In genomic region chr1:234458352-234459027, GRCh38 we compare ENCODE assay signal across 23 cellular contexts. TPM values are rescaled to one million over a fixed set of nuclear protein-coding genes. Genes with fewer than 3 reads are reported as not detected.
A peak's percentile ranks its signal among the peaks of the same experiment; 100 is the strongest.
DNase-seq lines count a peak whose midpoint lies in the region; ATAC-seq, FAIRE-seq and TF ChIP-seq lines count a peak whose summit lies in the region.
"Had no signal": no experiment of that assay in that cellular context is flagged by ENCODE, and none has a peak within 500 bp of the region (broad histone marks: within the 10 kb centered on the region; RNA-seq: fewer than 3 reads in every experiment).

No MANE protein-coding gene starts in this region.

- CTCF ChIA-PET in K562 (lab: Yijun Ruan, JAX; ENCODE audit: low intra/inter-chr PET ratio) = no interaction called here
- CTCF ChIA-PET in activated CD8-positive, alpha-beta T cell treated with anti-CD3 and anti-CD28 coated beads for 36 hours (lab: Charles Lee) = interaction anchor here (0.7 kb wide), 1 partner anchor 21 kb away, joined by 3 read pairs; the partner anchor contains the start of gene TARBP1

- H3K36me3 ChIP-seq in K562 (ENCODE audit: control insufficient read depth, insufficient read depth, low read length) = peaks cover 29% of the 10 kb centered on the region
- peaks cover 21% of the 10 kb centered on the region for H3K36me3 ChIP-seq in osteoblast (ENCODE audit: insufficient read depth, low read length)
- H3K36me3 ChIP-seq in WERI-Rb-1 = peaks cover 55% of the 10 kb centered on the region

- TF ChIP-seq EP300 in K562 (IDR thresholded peaks at IDR 0.05; ENCODE audit: low read length) = no peak

- no peaks in the 10 kb centered on the region for H3K9me1 ChIP-seq in K562 (ENCODE audit: control insufficient read depth, insufficient read depth, low read length)

- H3K27me3 ChIP-seq in K562 (ENCODE audit: control insufficient read depth in 2 of 2, insufficient read depth in 2 of 2, low read length in 2 of 2) = no peaks in the 10 kb centered on the region
- H3K27me3 ChIP-seq in osteoblast (ENCODE audit: insufficient read depth, low read length) = no peaks in the 10 kb centered on the region
- no peaks in the 10 kb centered on the region for H3K27me3 ChIP-seq in WERI-Rb-1 (ENCODE audit: insufficient read depth, low read depth, severe bottlenecking)
- H3K27me3 ChIP-seq: thyroid gland had no signal

- ATAC-seq in K562 (no peak; the same call in 1 of the 3 replicates), SK-N-SH treated with all-trans-retinoic acid at 6 μM for 48 hours (no peak)
- no peak for ATAC-seq in activated CD8-positive, alpha-beta T cell treated with anti-CD3 and anti-CD28 coated beads for 36 hours
- ATAC-seq: stimulated activated naive CD8-positive, alpha-beta T cell treated with anti-CD3 and anti-CD28 coated beads, Interleukin-15, amount 100 ng/mL, for 72 hours; T-helper 17 cell had no signal

- TF ChIP-seq RAD21 in K562 (CRISPR knock-in tag; conservative IDR thresholded peaks at IDR 0.05 in 1 of 2, IDR thresholded peaks at IDR 0.05 in 1 of 2) = no peak

- H3K4me1 ChIP-seq in K562 (replicated peaks in 1 of 2; ENCODE audit: control insufficient read depth in 2 of 2, insufficient read depth in 2 of 2, low read length in 2 of 2) = no peaks in the 10 kb centered on the region
- H3K4me1 ChIP-seq in osteoblast (ENCODE audit: insufficient read depth, low read length) = no peaks in the 10 kb centered on the region
- H3K4me1 ChIP-seq: thyroid gland had no signal

- 78% methylated on average over 6 of the region's 6 CpGs for whole genome bisulfite sequencing in K562 (ENCODE audit: insufficient coverage, low coverage, missing lambda C conversion rate)

- no peaks in the 10 kb centered on the region for H4K20me1 ChIP-seq in K562 (replicated peaks; ENCODE audit: control insufficient read depth, insufficient read depth, low read length)
- no peaks in the 10 kb centered on the region for H4K20me1 ChIP-seq in osteoblast (ENCODE audit: insufficient read depth, low read length)

- FAIRE-seq in K562 (lab: Jason Lieb, UNC) = no peak
- FAIRE-seq: endometrium, keratinocyte had no signal

- peak; percentile 1 for DNase-seq in COR-L47 (lab: John Stamatoyannopoulos, UW)
- DNase-seq in HuH-7 (ENCODE audit: low spot score) = peak; percentile 37
- DNase-seq in K562 (ENCODE audit: extremely low read depth in 1 of 4, low spot score in 3 of 4) = no peak
- DNase-seq in osteoblast (ENCODE audit: insufficient read length, low spot score, missing footprints) = no peak
- no peak for DNase-seq in WERI-Rb-1
- DNase-seq in activated CD8-positive, alpha-beta T cell treated with anti-CD3 and anti-CD28 coated beads for 36 hours = no peak
- DNase-seq: activated CD4-positive, alpha-beta T cell treated with anti-CD3 and anti-CD28 coated beads for 4 hours; activated naive CD4-positive, alpha-beta T cell treated with anti-CD3 and anti-CD28 coated beads, Interleukin-2, amount 50 U/mL, for 16 hours; CD4-positive, alpha-beta T cell; cortex of kidney; DMS 273 treated with DMSO at 0.1 percent for 48 hours; KBM-7; NCI-H446 treated with DMSO at 0.1 percent for 48 hours; RPMI8226; stimulated activated naive CD8-positive, alpha-beta T cell treated with anti-CD3 and anti-CD28 coated beads, Interleukin-15, amount 100 ng/mL, for 72 hours; T-helper 17 cell; thyroid gland had no signal

- no peak overlapping the region for H2AFZ ChIP-seq in K562 (ENCODE audit: low read depth, low read length)
- H2AFZ ChIP-seq in osteoblast (ENCODE audit: low read length) = peak overlapping the region; percentile 57

- no peak overlapping the region for H3K27ac Mint-ChIP-seq in activated CD8-positive, alpha-beta T cell treated with anti-CD3 and anti-CD28 coated beads for 36 hours
- H3K27ac Mint-ChIP-seq: CD4-positive, alpha-beta T cell; stimulated activated naive CD8-positive, alpha-beta T cell treated with anti-CD3 and anti-CD28 coated beads, Interleukin-15, amount 100 ng/mL, for 72 hours; T-helper 17 cell had no signal

- H3K9ac ChIP-seq in K562 (ENCODE audit: insufficient read depth in 1 of 2, low read depth in 2 of 2, low read length in 2 of 2) = no peak overlapping the region

- BruUV-seq in K562 (replicated peaks; lab: Mats Ljungman, UMichigan) = no TSS peak

- H3K4me3 Mint-ChIP-seq in activated CD8-positive, alpha-beta T cell treated with anti-CD3 and anti-CD28 coated beads for 36 hours = no peak overlapping the region
- H3K4me3 Mint-ChIP-seq: CD4-positive, alpha-beta T cell; neural crest cell; stimulated activated naive CD8-positive, alpha-beta T cell treated with anti-CD3 and anti-CD28 coated beads, Interleukin-15, amount 100 ng/mL, for 72 hours; T-helper 17 cell had no signal

- no peaks in the 10 kb centered on the region for H3K27me3 Mint-ChIP-seq in activated CD8-positive, alpha-beta T cell treated with anti-CD3 and anti-CD28 coated beads for 36 hours
- H3K27me3 Mint-ChIP-seq: CD4-positive, alpha-beta T cell; stimulated activated naive CD8-positive, alpha-beta T cell treated with anti-CD3 and anti-CD28 coated beads, Interleukin-15, amount 100 ng/mL, for 72 hours; T-helper 17 cell had no signal

- H3K9me3 ChIP-seq in K562 (replicated peaks; ENCODE audit: control insufficient read depth, insufficient read depth, low read depth, low read length) (no peaks in the 10 kb centered on the region), osteoblast (ENCODE audit: low read depth, low read length) (no peaks in the 10 kb centered on the region), WERI-Rb-1 (ENCODE audit: severe bottlenecking) (no peaks in the 10 kb centered on the region)
- H3K9me3 ChIP-seq: thyroid gland had no signal

- no peak for TF ChIP-seq POLR2A in K562 (conservative IDR thresholded peaks at IDR 0.05)

- no peaks in the 10 kb centered on the region for H3K4me1 Mint-ChIP-seq in activated CD8-positive, alpha-beta T cell treated with anti-CD3 and anti-CD28 coated beads for 36 hours (ENCODE audit: low read depth)
- H3K4me1 Mint-ChIP-seq: neural crest cell, T-helper 17 cell had no signal

- in situ Hi-C loops in K562 (cut with MboI) = no loop called here

- POLR2A ChIA-PET in K562 (lab: Yijun Ruan, JAX) = interaction anchor here (0.8 to 1.1 kb wide), 2 partner anchors 8 to 9 kb away, joined by 3 to 4 read pairs; no protein-coding TSS in a partner anchor
- POLR2A ChIA-PET in activated CD8-positive, alpha-beta T cell treated with anti-CD3 and anti-CD28 coated beads for 36 hours (lab: Charles Lee) = interaction anchor here (0.8 to 1.2 kb wide), 3 partner anchors 9 to 21 kb away, joined by 3 read pairs; no protein-coding TSS in a partner anchor

- H3K27ac ChIP-seq in K562 (ENCODE audit: extremely low read depth, low read depth, low read length) (no peak overlapping the region), osteoblast (ENCODE audit: low read depth, low read length) (no peak overlapping the region), WERI-Rb-1 (no peak overlapping the region)
- H3K27ac ChIP-seq: SK-N-MC, thyroid gland had no signal

- intact Hi-C loops in K562 (cut with micrococcal nuclease) = no loop called here
- intact Hi-C loops in activated CD8-positive, alpha-beta T cell treated with anti-CD3 and anti-CD28 coated beads for 36 hours (cut with micrococcal nuclease) = no loop called here

- H3K79me2 ChIP-seq in K562 (ENCODE audit: control insufficient read depth, insufficient read depth, low read length) (no peaks in the 10 kb centered on the region), osteoblast (ENCODE audit: insufficient read depth, low read length) (no peaks in the 10 kb centered on the region)

- H3K4me2 ChIP-seq in K562 (ENCODE audit: insufficient read depth, low read length) (no peak overlapping the region), osteoblast (ENCODE audit: insufficient read depth, low read length) (no peak overlapping the region)

- H3K4me3 ChIP-seq in K562 (no peak overlapping the region), osteoblast (ENCODE audit: insufficient read depth, low read length) (no peak overlapping the region), WERI-Rb-1 (ENCODE audit: low read depth, low read length) (no peak overlapping the region)
- H3K4me3 ChIP-seq: lung, SK-N-MC, thyroid gland had no signal

- peaks cover 31% of the 10 kb centered on the region for H3K36me3 Mint-ChIP-seq in activated CD8-positive, alpha-beta T cell treated with anti-CD3 and anti-CD28 coated beads for 36 hours (ENCODE audit: low read depth)

- TF ChIP-seq CTCF in K562 (IDR thresholded peaks at IDR 0.05 in 2 of 3, conservative IDR thresholded peaks at IDR 0.05 in 1 of 3; ENCODE audit: insufficient read depth in 2 of 3, low read depth in 1 of 3, low read length in 3 of 3) = no peak
- TF ChIP-seq CTCF in osteoblast (IDR thresholded peaks at IDR 0.05; ENCODE audit: extremely low read depth, low read depth, low read length) = no peak
- TF ChIP-seq CTCF in WERI-Rb-1 (IDR thresholded peaks at IDR 0.05; ENCODE audit: low read depth, low read length) = no peak
- no peak for TF ChIP-seq CTCF in activated CD8-positive, alpha-beta T cell treated with anti-CD3 and anti-CD28 coated beads for 36 hours (IDR thresholded peaks at IDR 0.05)

- no peaks in the 10 kb centered on the region for H3K9me3 Mint-ChIP-seq in activated CD8-positive, alpha-beta T cell treated with anti-CD3 and anti-CD28 coated beads for 36 hours
- H3K9me3 Mint-ChIP-seq: CD4-positive, alpha-beta T cell; stimulated activated naive CD8-positive, alpha-beta T cell treated with anti-CD3 and anti-CD28 coated beads, Interleukin-15, amount 100 ng/mL, for 72 hours had no signal

TF ChIP-seq in K562, 482 proteins besides CTCF, POLR2A, EP300 and RAD21 (continues in another document):
- no peak for TF ChIP-seq SIN3B (IDR thresholded peaks at IDR 0.05; ENCODE audit: low read depth)

RNA-seq across cellular contexts. Expression of gene TARBP1, which starts 20.5 kb away (rescaled TPM):
- total RNA-seq in K562 (2011; cell fraction: chromatin; rRNA removed; ENCODE audit: low replicate concordance) = 26.2 and 82.6 TPM in 2 replicates
- 15.0 and 20.9 TPM in 2 replicates for total RNA-seq in K562 (2011; cell fraction: nucleolus; rRNA removed)
- total RNA-seq in K562 (2011; cell fraction: nucleoplasm; rRNA removed) = 28.7 and 45.3 TPM in 2 replicates
- 15.3 and 16.1 TPM in 2 replicates for total RNA-seq in K562 (2014; rRNA removed)
- total RNA-seq in K562 (2014; rRNA removed; fragmentation: Illumina TruSeq; extraction: Trizol) = 25.0 and 28.0 TPM in 2 replicates
- total RNA-seq in K562 (2015; rRNA removed; fragmentation: Illumina TruSeq; extraction: Trizol) = 23.1 and 26.5 TPM in 2 replicates
- 15.6 and 18.6 TPM in 2 replicates for total RNA-seq in K562 (2021)
- 48.0 and 66.5 TPM in 2 replicates for polyA plus RNA-seq in K562 (2011; rRNA removed)
- polyA plus RNA-seq in K562 (2011; cell fraction: cytosol; rRNA removed) = 12.4 and 31.8 TPM in 2 replicates
- 84.2 and 119 TPM in 2 replicates for polyA plus RNA-seq in K562 (2011; cell fraction: nucleus; rRNA removed)
- polyA plus RNA-seq in K562 (2012) = 14.6 and 30.8 TPM in 2 replicates
- 20.5 and 22.9 TPM in 2 replicates for polyA plus RNA-seq in K562 (2014; fragmentation: Illumina TruSeq; extraction: Trizol)
- 10 to 100 TPM in 1 of 2 experiments, 1 to 10 TPM in 1; 8.8 to 10.4 TPM for polyA plus RNA-seq in K562 (2014; fragmentation: Nextera tagmentation; extraction: Ambion mirVana)
- 24.3 and 29.5 TPM in 2 replicates for polyA plus RNA-seq in K562 (2014; rRNA removed)
- polyA minus RNA-seq in K562 (2011; rRNA and poly(A)+ RNA removed) = 27.7 and 45.5 TPM in 2 replicates
- polyA minus RNA-seq in K562 (2011; cell fraction: cytosol; rRNA and poly(A)+ RNA removed) = 10.1 and 19.2 TPM in 2 replicates
- 19.0 and 38.9 TPM in 2 replicates for polyA minus RNA-seq in K562 (2011; cell fraction: nucleus; rRNA and poly(A)+ RNA removed)
- 29.7 and 33.6 TPM in 2 replicates for total RNA-seq in osteoblast
- 10 to 100 TPM; 53.9 to 61.3 TPM for total RNA-seq in activated CD8-positive, alpha-beta T cell treated with anti-CD3 and anti-CD28 coated beads for 36 hours

Comparison
In these comparisons a context has a peak if more than half of its experiments do, and no peak if none do; other contexts are left out.
1. DNase-seq: peak in COR-L47 (single experiment) and HuH-7 (single experiment); none in K562 (0 of 4), osteoblast (single experiment), WERI-Rb-1 (single experiment) and activated CD8-positive, alpha-beta T cell treated with anti-CD3 and anti-CD28 coated beads for 36 hours (single experiment).